34 cellular contexts compared by ENCODE assay signal in the genomic region with DNA sequence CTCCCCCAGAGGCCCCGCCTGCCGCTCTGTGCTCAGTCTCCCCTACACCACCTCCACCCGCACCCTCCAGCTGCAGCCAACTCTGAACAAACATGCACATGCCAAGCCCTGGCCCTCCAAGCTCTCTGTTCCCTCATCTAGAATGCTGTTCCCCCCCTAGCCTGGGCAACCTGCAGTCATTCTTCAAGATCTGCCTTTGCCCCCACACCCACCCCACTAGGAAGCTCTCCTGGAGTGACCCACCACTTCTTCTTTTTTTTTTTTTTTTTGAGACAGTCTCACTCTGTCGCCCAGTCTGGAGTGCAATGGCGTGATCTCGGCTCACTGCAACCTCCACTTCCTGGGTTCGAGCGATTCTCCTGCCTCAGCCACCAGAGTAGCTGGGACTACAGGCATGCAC. TPM values are rescaled to one million over a fixed set of nuclear protein-coding genes. Genes with fewer than 3 reads are reported as not detected.
DNase-seq lines count a peak whose midpoint lies in the region; ATAC-seq and TF ChIP-seq lines count a peak whose summit lies in the region.
"Had no signal": no experiment of that assay in that cellular context is flagged by ENCODE, and none has a peak within 500 bp of the region (broad histone marks: within the 10 kb centered on the region; RNA-seq: fewer than 3 reads in every experiment).

No MANE protein-coding gene starts in this region.

- H3K36me3 ChIP-seq in SJCRH30 (no peaks in the 10 kb centered on the region), skeletal muscle satellite cell (ENCODE audit: insufficient read depth, low read length) (no peaks in the 10 kb centered on the region)
- H3K36me3 ChIP-seq: right atrium auricular region, spleen had no signal

- WGBS in H9 (ENCODE audit: extremely low coverage, insufficient read length, low lambda C conversion rate): no CpG with 5 or more reads among the region's 8 CpGs

- no peak overlapping the region for H3K14ac ChIP-seq in H9 (ENCODE audit: insufficient read depth, low read length)

- H2BK12ac ChIP-seq in H9 (ENCODE audit: insufficient read length, low read depth, low read length): no peak overlapping the region

- peak; percentile 42 for ATAC-seq in left colon
- no peak for ATAC-seq in stimulated activated memory B cell treated with anti-CD40 and anti-IgM and Interleukin-4, amounts not matched to agents 10 μg/mL and 1 μg/mL and 100 μg/mL, for 72 hours
- ATAC-seq: activated CD8-positive, alpha-beta T cell treated with anti-CD3 and anti-CD28 coated beads, Interleukin-2, amount 10 ng/mL, durations not matched to agents 7 days and 5 days; T-helper 17 cell had no signal

- H3K4me1 ChIP-seq in H9 (ENCODE audit: insufficient read depth, low read length) (peaks cover 10% of the 10 kb centered on the region; the same call in 1 of the 2 replicates), SJCRH30 (peaks cover 12% of the 10 kb centered on the region), skeletal muscle satellite cell (ENCODE audit: control insufficient read depth, insufficient read depth, low read length) (peaks cover 28% of the 10 kb centered on the region)
- H3K4me1 ChIP-seq: right atrium auricular region, spleen had no signal

- H3K36me3 Mint-ChIP-seq in H9 (ENCODE audit: insufficient read depth in 1 of 3, low read depth in 3 of 3): no peaks in the 10 kb centered on the region
- H3K36me3 Mint-ChIP-seq in stimulated activated memory B cell treated with anti-CD40 and anti-IgM and Interleukin-4, amounts not matched to agents 10 μg/mL and 1 μg/mL and 100 μg/mL, for 72 hours: no peaks in the 10 kb centered on the region
- no peaks in the 10 kb centered on the region for H3K36me3 Mint-ChIP-seq in activated CD4-positive, alpha-beta T cell treated with anti-CD3 and anti-CD28 coated beads, Interleukin-2, amount 10 ng/mL, durations not matched to agents 24 days and 14 days (ENCODE audit: low read depth)
- H3K36me3 Mint-ChIP-seq: activated naive CD4-positive, alpha-beta T cell treated with anti-CD3 and anti-CD28 coated beads, Interleukin-2, amount 50 U/mL, for 24 hours; immature natural killer cell had no signal

- peaks cover 25 to 31% of the 10 kb centered on the region in 2 experiments for H3K4me1 Mint-ChIP-seq in H9
- no peaks in the 10 kb centered on the region for H3K4me1 Mint-ChIP-seq in stimulated activated memory B cell treated with anti-CD40 and anti-IgM and Interleukin-4, amounts not matched to agents 10 μg/mL and 1 μg/mL and 100 μg/mL, for 72 hours
- no peaks in the 10 kb centered on the region for H3K4me1 Mint-ChIP-seq in activated CD4-positive, alpha-beta T cell treated with anti-CD3 and anti-CD28 coated beads, Interleukin-2, amount 10 ng/mL, durations not matched to agents 24 days and 14 days
- H3K4me1 Mint-ChIP-seq: activated naive CD4-positive, alpha-beta T cell treated with anti-CD3 and anti-CD28 coated beads, Interleukin-2, amount 50 U/mL, for 24 hours; immature natural killer cell; T-helper 17 cell had no signal

- H2AFZ ChIP-seq in H9 (ENCODE audit: low read length): no peak overlapping the region

- no peak overlapping the region for H3K4me3 Mint-ChIP-seq in H9
- H3K4me3 Mint-ChIP-seq in stimulated activated memory B cell treated with anti-CD40 and anti-IgM and Interleukin-4, amounts not matched to agents 10 μg/mL and 1 μg/mL and 100 μg/mL, for 72 hours: no peak overlapping the region
- no peak overlapping the region for H3K4me3 Mint-ChIP-seq in activated CD4-positive, alpha-beta T cell treated with anti-CD3 and anti-CD28 coated beads, Interleukin-2, amount 10 ng/mL, durations not matched to agents 24 days and 14 days
- H3K4me3 Mint-ChIP-seq: activated CD8-positive, alpha-beta T cell treated with anti-CD3 and anti-CD28 coated beads, Interleukin-2, amount 10 ng/mL, durations not matched to agents 7 days and 5 days; activated naive CD4-positive, alpha-beta T cell treated with anti-CD3 and anti-CD28 coated beads, Interleukin-2, amount 50 U/mL, for 24 hours; immature natural killer cell; neural crest cell; stimulated activated naive CD8-positive, alpha-beta T cell treated with anti-CD3 and anti-CD28 coated beads, Interleukin-15, Interleukin-2, amounts not matched to agents 100 ng/mL and 50 ng/mL, for 24 hours; T-helper 17 cell had no signal

- H3K27me3 ChIP-seq in H9 (ENCODE audit: insufficient read depth, low read length): no peaks in the 10 kb centered on the region
- 0 out of 2 replicates have a peak, but pooled peaks cover 3% of the 10 kb centered on the region for H3K27me3 ChIP-seq in SJCRH30
- H3K27me3 ChIP-seq in skeletal muscle satellite cell (ENCODE audit: control insufficient read depth, insufficient read depth, low read length): peaks cover 11% of the 10 kb centered on the region
- H3K27me3 ChIP-seq: right atrium auricular region, testis had no signal

- H3K4me3 ChIP-seq in SJCRH30 (no peak overlapping the region), skeletal muscle satellite cell (ENCODE audit: low read length) (peak overlapping the region; percentile 3)
- H3K4me3 ChIP-seq: right atrium auricular region, spleen, testis had no signal

- H3K27me3 Mint-ChIP-seq in H9 (ENCODE audit: low read depth): peaks cover 13% of the 10 kb centered on the region
- peaks cover 70% of the 10 kb centered on the region for H3K27me3 Mint-ChIP-seq in stimulated activated memory B cell treated with anti-CD40 and anti-IgM and Interleukin-4, amounts not matched to agents 10 μg/mL and 1 μg/mL and 100 μg/mL, for 72 hours
- no peaks in the 10 kb centered on the region for H3K27me3 Mint-ChIP-seq in activated CD4-positive, alpha-beta T cell treated with anti-CD3 and anti-CD28 coated beads, Interleukin-2, amount 10 ng/mL, durations not matched to agents 24 days and 14 days

- no peak overlapping the region for H4K91ac ChIP-seq in H9 (ENCODE audit: insufficient read length, low read depth, low read length)

- no peak overlapping the region for H2BK120ac ChIP-seq in H9 (ENCODE audit: low read depth, low read length, poor library complexity, severe bottlenecking)

- H2BK5ac ChIP-seq in H9 (ENCODE audit: insufficient read length, low read length): no peak overlapping the region

- H3K27ac ChIP-seq in H9 (ENCODE audit: insufficient read length, low read depth, low read length): no peak overlapping the region
- peak overlapping the region; percentile 26; the same call in 1 of the 2 replicates for H3K27ac ChIP-seq in SJCRH30
- H3K27ac ChIP-seq: epithelial cell of prostate, right atrium auricular region, spleen, testis had no signal

- no peaks in the 10 kb centered on the region for H4K20me1 ChIP-seq in H9 (ENCODE audit: control insufficient read depth, insufficient read depth, insufficient read length)

- H3K4ac ChIP-seq in H9 (ENCODE audit: low read depth, low read length): no peak overlapping the region

- H3K18ac ChIP-seq in H9 (ENCODE audit: insufficient read length, low read depth, low read length): peak overlapping the region; percentile 53

- no peaks in the 10 kb centered on the region for H3K79me1 ChIP-seq in H9 (ENCODE audit: insufficient read depth, low read depth, low read length, poor library complexity, severe bottlenecking)

- peak overlapping the region in 1 of 3 experiments; percentile 70; a peak in 3 of 7 replicates for H3K27ac Mint-ChIP-seq in H9
- no peak overlapping the region for H3K27ac Mint-ChIP-seq in stimulated activated memory B cell treated with anti-CD40 and anti-IgM and Interleukin-4, amounts not matched to agents 10 μg/mL and 1 μg/mL and 100 μg/mL, for 72 hours
- H3K27ac Mint-ChIP-seq in activated CD4-positive, alpha-beta T cell treated with anti-CD3 and anti-CD28 coated beads, Interleukin-2, amount 10 ng/mL, durations not matched to agents 24 days and 14 days: no peak overlapping the region
- H3K27ac Mint-ChIP-seq: activated CD8-positive, alpha-beta T cell treated with anti-CD3 and anti-CD28 coated beads, Interleukin-2, amount 10 ng/mL, durations not matched to agents 7 days and 5 days; activated naive CD4-positive, alpha-beta T cell treated with anti-CD3 and anti-CD28 coated beads, Interleukin-2, amount 50 U/mL, for 24 hours; activated T-helper 2 cell treated with anti-CD3 and anti-CD28 coated beads, Interferon-gamma antibody, Interleukin-2, Interleukin-4, amounts not matched to agents 10 μg/mL and 5 μg/mL and 100 μg/mL, durations not matched to agents 14 hours and 24 hours and 36 hours; immature natural killer cell; stimulated activated naive CD8-positive, alpha-beta T cell treated with anti-CD3 and anti-CD28 coated beads, Interleukin-15, Interleukin-2, amounts not matched to agents 100 ng/mL and 50 ng/mL, for 24 hours; T-helper 17 cell had no signal

- H2BK20ac ChIP-seq in H9 (ENCODE audit: low read depth, low read length, poor library complexity, severe bottlenecking): no peak overlapping the region

- TF ChIP-seq CTCF in H9 (conservative IDR thresholded peaks at IDR 0.05) (no peak), GM20000 (IDR thresholded peaks at IDR 0.05; ENCODE audit: extremely low read depth, missing control alignments) (no peak)

- H3K4me2 ChIP-seq in H9 (ENCODE audit: insufficient read depth, insufficient read length, low read length) (no peak overlapping the region), skeletal muscle satellite cell (ENCODE audit: low read length) (peak overlapping the region; percentile 52)

- H3K79me2 ChIP-seq in H9 (ENCODE audit: insufficient read depth, low read length): no peaks in the 10 kb centered on the region

- H3K9me3 Mint-ChIP-seq in H9: no peaks in the 10 kb centered on the region; a peak in 2 of 5 replicates
- H3K9me3 Mint-ChIP-seq in stimulated activated memory B cell treated with anti-CD40 and anti-IgM and Interleukin-4, amounts not matched to agents 10 μg/mL and 1 μg/mL and 100 μg/mL, for 72 hours: no peaks in the 10 kb centered on the region
- H3K9me3 Mint-ChIP-seq in activated CD4-positive, alpha-beta T cell treated with anti-CD3 and anti-CD28 coated beads, Interleukin-2, amount 10 ng/mL, durations not matched to agents 24 days and 14 days: no peaks in the 10 kb centered on the region
- H3K9me3 Mint-ChIP-seq: activated naive CD4-positive, alpha-beta T cell treated with anti-CD3 and anti-CD28 coated beads, Interleukin-2, amount 50 U/mL, for 24 hours; activated T-helper 2 cell treated with anti-CD3 and anti-CD28 coated beads, Interferon-gamma antibody, Interleukin-2, Interleukin-4, amounts not matched to agents 10 μg/mL and 5 μg/mL and 100 μg/mL, durations not matched to agents 14 hours and 24 hours and 36 hours; immature natural killer cell; neural crest cell; stimulated activated naive CD8-positive, alpha-beta T cell treated with anti-CD3 and anti-CD28 coated beads, Interleukin-15, Interleukin-2, amounts not matched to agents 100 ng/mL and 50 ng/mL, for 24 hours had no signal

- no peak overlapping the region for H2BK15ac ChIP-seq in H9 (ENCODE audit: low read depth, low read length)

- H2AK5ac ChIP-seq in H9 (ENCODE audit: insufficient read length, low read length): no peak overlapping the region

- no peak overlapping the region for H3K56ac ChIP-seq in H9 (ENCODE audit: insufficient read length, low read depth, low read length)

- intact Hi-C loops in left colon (cut with DNase I, micrococcal nuclease): loop anchor here in 1 of 2 donors (10.0 kb wide), 1 partner anchor 189 kb away; no protein-coding TSS in a partner anchor
- intact Hi-C loops in activated CD4-positive, alpha-beta T cell treated with anti-CD3 and anti-CD28 coated beads, Interleukin-2, amount 10 ng/mL, durations not matched to agents 24 days and 14 days (cut with micrococcal nuclease): no loop called here

- no peak overlapping the region for H3T11ph ChIP-seq in H9 (ENCODE audit: low read length)

- no peaks in the 10 kb centered on the region for H3K23me2 ChIP-seq in H9 (ENCODE audit: insufficient read length, low read depth, low read length, poor library complexity, severe bottlenecking)

- H4K5ac ChIP-seq in H9 (ENCODE audit: insufficient read length, low read depth, low read length): no peak overlapping the region

- H3K9me3 ChIP-seq in H9 (ENCODE audit: control insufficient read depth, low read depth, low read length) (no peaks in the 10 kb centered on the region), SJCRH30 (replicated peaks) (no peaks in the 10 kb centered on the region), skeletal muscle satellite cell (replicated peaks; ENCODE audit: low read length) (no peaks in the 10 kb centered on the region)
- H3K9me3 ChIP-seq: right atrium auricular region, spleen, testis had no signal

- no peak for DNase-seq in H9
- DNase-seq in SJCRH30: no peak
- DNase-seq in left colon: no peak
- no peak for DNase-seq in activated CD4-positive, alpha-beta T cell treated with anti-CD3 and anti-CD28 coated beads, Interleukin-2, amount 10 ng/mL, durations not matched to agents 24 days and 14 days
- no peak for DNase-seq in NCI-H748 treated with DMSO at 0.1 percent for 48 hours (lab: John Stamatoyannopoulos, UW)
- no peak for DNase-seq in GM20000 (ENCODE audit: low spot score)
- DNase-seq: activated CD4-positive, CD25-positive, alpha-beta regulatory T cell treated with anti-CD3 and anti-CD28 coated beads, Interleukin-2, amount 50 U/mL, for 72 hours; activated CD8-positive, alpha-beta T cell treated with anti-CD3 and anti-CD28 coated beads, Interleukin-2, amount 10 ng/mL, durations not matched to agents 7 days and 5 days; amygdala; DMS153; effector CD8-positive, alpha-beta T cell; hypothalamus; immature natural killer cell; Karpas-422; left cardiac atrium; NCI-H1436; NCI-H2107; NCI-H446; NCI-H774; spleen; stimulated activated CD4-positive, alpha-beta T cell treated with anti-CD3 and anti-CD28 coated beads, Interleukin-2, amount 100 ng/mL, for 24 hours; T-helper 17 cell; testis had no signal

- no peak overlapping the region for H3K9ac ChIP-seq in H9 (ENCODE audit: extremely low read depth, insufficient read length, low read length)
- peak overlapping the region; percentile 20 for H3K9ac ChIP-seq in skeletal muscle satellite cell (ENCODE audit: low read depth, low read length)

- H3K23ac ChIP-seq in H9 (ENCODE audit: insufficient read length, low read depth, low read length): no peak overlapping the region

- no peak overlapping the region for H4K8ac ChIP-seq in H9 (replicated peaks; ENCODE audit: insufficient read length, low read depth, low read length)

RNA-seq across cellular contexts. Expression of a gene that starts 13.7 kb away (rescaled TPM):
- 0.50 TPM in 1 of 2 replicates, not detected in the other for total RNA-seq in H9 (2021)
- 3.9 and 4.1 TPM in 2 replicates for total RNA-seq in SJCRH30 (2014; rRNA removed; shearing (Covaris generic))
- total RNA-seq in left colon: not detected
- total RNA-seq in skeletal muscle satellite cell (2012; rRNA removed): not detected in 2 replicates
- total RNA-seq in activated CD4-positive, alpha-beta T cell treated with anti-CD3 and anti-CD28 coated beads, Interleukin-2, amount 10 ng/mL, durations not matched to agents 24 days and 14 days: not detected in 2 replicates
- total RNA-seq: activated CD8-positive, alpha-beta T cell treated with anti-CD3 and anti-CD28 coated beads, Interleukin-2, amount 10 ng/mL, durations not matched to agents 7 days and 5 days; activated T-helper 2 cell treated with anti-CD3 and anti-CD28 coated beads, Interferon-gamma antibody, Interleukin-2, Interleukin-4, amounts not matched to agents 10 μg/mL and 5 μg/mL and 100 μg/mL, durations not matched to agents 14 hours and 24 hours and 36 hours; bronchial epithelial cell; H4; HT1080; left cardiac atrium; neural crest cell; right atrium auricular region; spleen; T-helper 17 cell; testis had no signal
